26 cellular contexts compared by ENCODE assay signal in genomic region chr3:159219231-159219630, GRCh38.
"Had no signal": no experiment of that assay in that cellular context is flagged by ENCODE, and none has a peak within 500 bp of the region (broad histone marks: within the 10 kb centered on the region; RNA-seq: fewer than 3 reads in every experiment).

No MANE protein-coding gene starts in this region.

- H3K4me2 ChIP-seq: neural progenitor cell had no signal

- ATAC-seq: naive thymus-derived CD8-positive, alpha-beta T cell; natural killer cell treated with Interleukin-12 subunit alpha and Interleukin-12 subunit beta and Interleukin-15 and Interleukin-18, amount 100 ng/mL, for 72 hours; psoas muscle; right cardiac atrium; right lobe of liver; stimulated activated effector memory CD8-positive, alpha-beta T cell treated with anti-CD3 and anti-CD28 coated beads, Interleukin-12 subunit alpha, Interleukin-12 subunit beta, amount 100 ng/mL, for 72 hours; stimulated activated naive B cell treated with anti-CD40 and anti-IgM and Interleukin-4, amounts not matched to agents 10 μg/mL and 1 μg/mL and 100 μg/mL, for 72 hours had no signal

- H2AFZ ChIP-seq: neural progenitor cell, parathyroid adenoma had no signal

- H3K4me3 ChIP-seq: neural progenitor cell, ovary, psoas muscle, right lobe of liver, sigmoid colon, stomach, thoracic aorta, thyroid gland, tibial nerve, upper lobe of left lung, uterus had no signal

- DNase-seq: naive thymus-derived CD8-positive, alpha-beta T cell; nephron progenitor cell; occipital lobe; ovary; posterior cingulate gyrus; psoas muscle; right cardiac atrium; right lobe of liver; sigmoid colon; small intestine; stimulated activated CD4-positive, alpha-beta T cell treated with anti-CD3 and anti-CD28 coated beads, Interleukin-15, amount 100 ng/mL, for 24 hours; stimulated activated CD4-positive, alpha-beta T cell treated with anti-CD3 and anti-CD28 coated beads, Interleukin-2, amount 100 ng/mL, for 24 hours; stimulated activated CD4-positive, alpha-beta T cell treated with anti-CD3 and anti-CD28 coated beads, Interleukin-2, amount 100 ng/mL, for 48 hours; stimulated activated CD4-positive, alpha-beta T cell treated with anti-CD3 and anti-CD28 coated beads, Interleukin-4, amount 100 ng/mL, for 24 hours; stimulated activated naive B cell treated with anti-CD40 and anti-IgM and Interleukin-4, amounts not matched to agents 10 μg/mL and 1 μg/mL and 100 μg/mL, for 72 hours; stimulated activated naive CD4-positive, alpha-beta T cell treated with Interleukin-2 at 50 U/mL for 16 hours; stomach; thyroid gland; upper lobe of left lung; uterus had no signal

- H3K27ac ChIP-seq: neural progenitor cell, ovary, parathyroid adenoma, psoas muscle, right lobe of liver, sigmoid colon, stomach, thoracic aorta, thyroid gland, tibial nerve, upper lobe of left lung, uterus had no signal

- H3K4me1 ChIP-seq: neural progenitor cell, parathyroid adenoma, psoas muscle, right lobe of liver, sigmoid colon, stomach, thyroid gland, tibial nerve, upper lobe of left lung, uterus had no signal

- H3K79me2 ChIP-seq: parathyroid adenoma had no signal

- H3K9me3 ChIP-seq: ovary, psoas muscle, right lobe of liver, sigmoid colon, stomach, thoracic aorta, thyroid gland, tibial nerve, upper lobe of left lung, uterus had no signal

- H3K36me3 ChIP-seq: neural progenitor cell, ovary, right lobe of liver, sigmoid colon, stomach, thoracic aorta, thyroid gland, tibial nerve, upper lobe of left lung, uterus had no signal

- H3K9ac ChIP-seq: neural progenitor cell, parathyroid adenoma had no signal

- H3K27me3 ChIP-seq: neural progenitor cell, ovary, right lobe of liver, sigmoid colon, stomach, thyroid gland, tibial nerve, upper lobe of left lung, uterus had no signal
